13 cellular contexts compared by ENCODE assay signal in genomic region chrX:129773649-129774458, GRCh38. TPM values are rescaled to one million over a fixed set of nuclear protein-coding genes. Genes with fewer than 3 reads are reported as not detected.
A peak's percentile ranks its signal among the peaks of the same experiment; 100 is the strongest.
DNase-seq lines count a peak whose midpoint lies in the region; FAIRE-seq and TF ChIP-seq lines count a peak whose summit lies in the region.
"Had no signal": no experiment of that assay in that cellular context is flagged by ENCODE, and none has a peak within 500 bp of the region (broad histone marks: within the 10 kb centered on the region; RNA-seq: fewer than 3 reads in every experiment).

No MANE protein-coding gene starts in this region.

- peaks cover 92% of the 10 kb centered on the region for H3K4me1 ChIP-seq in CD4-positive, alpha-beta memory T cell (ENCODE audit: insufficient read depth, low read length)
- peaks cover 0 to 5% of the 10 kb centered on the region in 2 donors for H3K4me1 ChIP-seq in muscle layer of duodenum (ENCODE audit: control insufficient read depth in 1 of 2, insufficient read depth in 2 of 2, low read length in 2 of 2)
- H3K4me1 ChIP-seq in left ventricle myocardium inferior: no peaks in the 10 kb centered on the region
- H3K4me1 ChIP-seq: tibial artery had no signal

- CTCF ChIA-PET in CD4-positive, alpha-beta memory T cell (lab: Charles Lee; ENCODE audit: partially characterized antibody): interaction anchor here (1.6 to 4.1 kb wide), 4 partner anchors 7 to 49 kb away, joined by 4 to 30 read pairs (median 11); partner anchors contain the start of gene SASH3
- CTCF ChIA-PET in activated naive CD4-positive, alpha-beta T cell treated with anti-CD3 and anti-CD28 coated beads, Interleukin-2, amount 10 ng/mL, durations not matched to agents 7 days and 5 days (lab: Charles Lee): interaction anchor here (2.6 to 3.8 kb wide), 2 partner anchors 8 to 15 kb away, joined by 12 to 21 read pairs; no protein-coding TSS in a partner anchor

- no peak for FAIRE-seq in frontal cortex (lab: Jason Lieb, UNC)

- peak overlapping the region; percentile 50 to 96 (median 86) for H3K27ac Mint-ChIP-seq in CD4-positive, alpha-beta memory T cell
- peak overlapping the region; percentile 93 for H3K27ac Mint-ChIP-seq in activated naive CD4-positive, alpha-beta T cell treated with anti-CD3 and anti-CD28 coated beads, Interleukin-2, amount 10 ng/mL, durations not matched to agents 7 days and 5 days

- H3K4me1 Mint-ChIP-seq in CD4-positive, alpha-beta memory T cell: peaks cover 42 to 90% (median 65%) of the 10 kb centered on the region in 4 donors
- peaks cover 87% of the 10 kb centered on the region for H3K4me1 Mint-ChIP-seq in activated naive CD4-positive, alpha-beta T cell treated with anti-CD3 and anti-CD28 coated beads, Interleukin-2, amount 10 ng/mL, durations not matched to agents 7 days and 5 days

- no peaks in the 10 kb centered on the region for H3K9me3 Mint-ChIP-seq in CD4-positive, alpha-beta memory T cell
- H3K9me3 Mint-ChIP-seq in activated naive CD4-positive, alpha-beta T cell treated with anti-CD3 and anti-CD28 coated beads, Interleukin-2, amount 10 ng/mL, durations not matched to agents 7 days and 5 days: no peaks in the 10 kb centered on the region

- POLR2A ChIA-PET in CD4-positive, alpha-beta memory T cell (lab: Charles Lee; ENCODE audit: partially characterized antibody): interaction anchor here (1.0 to 39.3 kb wide), 3 partner anchors 6 to 27 kb away, joined by 3 to 1390 read pairs (median 1390); partner anchors contain the start of gene SASH3

- no peaks in the 10 kb centered on the region for H3K27me3 Mint-ChIP-seq in CD4-positive, alpha-beta memory T cell
- H3K27me3 Mint-ChIP-seq in activated naive CD4-positive, alpha-beta T cell treated with anti-CD3 and anti-CD28 coated beads, Interleukin-2, amount 10 ng/mL, durations not matched to agents 7 days and 5 days: no peaks in the 10 kb centered on the region

- H3K9me3 ChIP-seq in CD4-positive, alpha-beta memory T cell (ENCODE audit: control insufficient read depth in 1 of 2, low read length in 2 of 2): no peaks in the 10 kb centered on the region
- H3K9me3 ChIP-seq in muscle layer of duodenum (ENCODE audit: control insufficient read depth in 1 of 2, low read length in 2 of 2): no peaks in the 10 kb centered on the region
- no peaks in the 10 kb centered on the region for H3K9me3 ChIP-seq in left ventricle myocardium inferior (replicated peaks)
- H3K9me3 ChIP-seq: tibial artery had no signal

- no peaks in the 10 kb centered on the region for H3K36me3 Mint-ChIP-seq in CD4-positive, alpha-beta memory T cell
- H3K36me3 Mint-ChIP-seq in activated naive CD4-positive, alpha-beta T cell treated with anti-CD3 and anti-CD28 coated beads, Interleukin-2, amount 10 ng/mL, durations not matched to agents 7 days and 5 days: no peaks in the 10 kb centered on the region

- H3K4me3 Mint-ChIP-seq in CD4-positive, alpha-beta memory T cell: peak overlapping the region in 7 of 8 donors; percentile 2 to 83 (median 41)
- no peak overlapping the region for H3K4me3 Mint-ChIP-seq in activated naive CD4-positive, alpha-beta T cell treated with anti-CD3 and anti-CD28 coated beads, Interleukin-2, amount 10 ng/mL, durations not matched to agents 7 days and 5 days

- intact Hi-C loops in CD4-positive, alpha-beta memory T cell (cut with micrococcal nuclease): no loop called here
- intact Hi-C loops in left ventricle myocardium inferior (cut with micrococcal nuclease): no loop called here

- TF ChIP-seq CTCF in left ventricle myocardium inferior (IDR thresholded peaks at IDR 0.05; ENCODE audit: borderline replicate concordance): no peak

- peak overlapping the region; percentile 26 for H3K27ac ChIP-seq in CD4-positive, alpha-beta memory T cell (ENCODE audit: low read depth, low read length)
- peak overlapping the region; percentile 75 for H3K27ac ChIP-seq in muscle layer of duodenum (ENCODE audit: low read length)
- H3K27ac ChIP-seq in left ventricle myocardium inferior (replicated peaks): no peak overlapping the region
- H3K27ac ChIP-seq: tibial artery had no signal

- H3K27me3 ChIP-seq in CD4-positive, alpha-beta memory T cell (ENCODE audit: insufficient read depth, low read length): no peaks in the 10 kb centered on the region
- H3K27me3 ChIP-seq in muscle layer of duodenum (ENCODE audit: low read depth, low read length): no peaks in the 10 kb centered on the region
- no peaks in the 10 kb centered on the region for H3K27me3 ChIP-seq in left ventricle myocardium inferior (ENCODE audit: low read depth)
- H3K27me3 ChIP-seq: tibial artery had no signal

- no peaks in the 10 kb centered on the region for H3K36me3 ChIP-seq in CD4-positive, alpha-beta memory T cell (ENCODE audit: insufficient read depth, low read length)
- no peaks in the 10 kb centered on the region for H3K36me3 ChIP-seq in muscle layer of duodenum (ENCODE audit: control insufficient read depth in 1 of 2, insufficient read depth in 2 of 2, low read length in 2 of 2)
- no peaks in the 10 kb centered on the region for H3K36me3 ChIP-seq in left ventricle myocardium inferior
- H3K36me3 ChIP-seq: tibial artery had no signal

- H3K4me3 ChIP-seq in CD4-positive, alpha-beta memory T cell (ENCODE audit: low read length in 2 of 2): no peak overlapping the region
- H3K4me3 ChIP-seq in muscle layer of duodenum (ENCODE audit: low read depth in 1 of 2, low read length in 2 of 2) (no peak overlapping the region), left ventricle myocardium inferior (no peak overlapping the region)
- H3K4me3 ChIP-seq: dorsolateral prefrontal cortex, lung, tibial artery had no signal

- peak in 1 of 5 donors; percentile 58 for DNase-seq in CD4-positive, alpha-beta memory T cell
- DNase-seq in HT-29 (ENCODE audit: low spot score): peak; percentile 35
- DNase-seq in activated naive CD4-positive, alpha-beta T cell treated with anti-CD3 and anti-CD28 coated beads, Interleukin-2, amount 10 ng/mL, durations not matched to agents 7 days and 5 days: no peak
- DNase-seq in frontal cortex (ENCODE audit: low spot score in 2 of 2): no peak
- DNase-seq in medulla oblongata (ENCODE audit: extremely low spot score): no peak
- no peak for DNase-seq in left ventricle myocardium inferior
- no peak for DNase-seq in glomerular visceral epithelial cell (ENCODE audit: extremely low spot score)
- DNase-seq: NCI-H1694, PC-3 had no signal

RNA-seq across cellular contexts. Expression of gene SASH3, which starts 5.9 kb away (rescaled TPM):
- total RNA-seq in CD4-positive, alpha-beta memory T cell: 100 to 1,000 TPM; 148 to 152 TPM
- polyA plus RNA-seq in CD4-positive, alpha-beta memory T cell: 100 to 1,000 TPM in 1 of 2 donors, 10 to 100 TPM in 1; 83.3 to 211 TPM
- total RNA-seq in HT-29 (2014; rRNA removed; shearing (Covaris generic)): not detected in 2 replicates
- total RNA-seq in frontal cortex (0.82 TPM), left ventricle myocardium inferior (2.2 TPM)
- total RNA-seq: PC-3 had no signal

RNA-seq across cellular contexts. Expression of gene XPNPEP2, which starts 35.1 kb away (rescaled TPM):
- under 1 TPM; 0.32 to 0.33 TPM for total RNA-seq in CD4-positive, alpha-beta memory T cell
- polyA plus RNA-seq in CD4-positive, alpha-beta memory T cell: under 1 TPM; 0.48 to 0.90 TPM
- not detected in 2 replicates for total RNA-seq in HT-29 (2014; rRNA removed; shearing (Covaris generic))
- total RNA-seq in frontal cortex (under 0.01 TPM), left ventricle myocardium inferior (1.3 TPM)
- total RNA-seq: PC-3 had no signal

Comparison
In these comparisons a context has a peak if more than half of its experiments do, and no peak if none do; other contexts are left out.
1. RNA of gene SASH3, which starts 5.9 kb away (total RNA-seq): 148 to 152 TPM in CD4-positive, alpha-beta memory T cell; 2.2 TPM in left ventricle myocardium inferior (single experiment), 0.82 TPM in frontal cortex (single experiment) and not detected in HT-29; every median in the first group is over 10 times any median in the second.